ENCODE assay signal across 16 cellular contexts in genomic region chr4:187393546-187394344, GRCh38.
"Had no signal": no experiment of that assay in that cellular context is flagged by ENCODE, and none has a peak within 500 bp of the region (broad histone marks: within the 10 kb centered on the region; RNA-seq: fewer than 3 reads in every experiment).

No MANE protein-coding gene starts in this region.

- H3K27ac ChIP-seq: esophagus muscularis mucosa, right atrium auricular region, skin epidermis, transverse colon, uterus had no signal

- H3K4me3 ChIP-seq: esophagus muscularis mucosa, mucosa of descending colon, right atrium auricular region, skin epidermis, transverse colon, uterus had no signal

- H3K9me3 ChIP-seq: esophagus muscularis mucosa, mucosa of descending colon, right atrium auricular region, transverse colon, uterus had no signal

- H3K27me3 ChIP-seq: esophagus muscularis mucosa, right atrium auricular region, transverse colon, uterus had no signal

- DNase-seq: activated CD4-positive, alpha-beta memory T cell treated with anti-CD3 and anti-CD28 coated beads, Interleukin-2, amount 10 ng/mL, durations not matched to agents 7 days and 5 days; activated CD4-positive, alpha-beta T cell treated with anti-CD3 and anti-CD28 coated beads for 4 hours; activated CD8-positive, alpha-beta memory T cell treated with anti-CD3 and anti-CD28 coated beads, Interleukin-2, amount 10 ng/mL, durations not matched to agents 7 days and 5 days; amniotic stem cell; cortex of kidney; effector CD8-positive, alpha-beta T cell; mucosa of descending colon; naive B cell; stimulated activated CD4-positive, alpha-beta T cell treated with anti-CD3 and anti-CD28 coated beads, Interleukin-15, amount 100 ng/mL, for 24 hours; stimulated activated CD4-positive, alpha-beta T cell treated with anti-CD3 and anti-CD28 coated beads, Interleukin-2, amount 100 ng/mL, for 48 hours; transverse colon; uterus had no signal

- H3K36me3 ChIP-seq: esophagus muscularis mucosa, right atrium auricular region, transverse colon, uterus had no signal

- ATAC-seq: activated CD8-positive, alpha-beta memory T cell treated with anti-CD3 and anti-CD28 coated beads, Interleukin-2, amount 10 ng/mL, durations not matched to agents 7 days and 5 days; mucosa of descending colon; WTC11 had no signal

- H3K4me1 ChIP-seq: esophagus muscularis mucosa, right atrium auricular region, transverse colon, uterus had no signal
